ENCODE assay signal across 8 cellular contexts in genomic region chr2:38074047-38074774, GRCh38. TPM values are rescaled to one million over a fixed set of nuclear protein-coding genes. Genes with fewer than 3 reads are reported as not detected.
DNase-seq lines count a peak whose midpoint lies in the region; ATAC-seq, FAIRE-seq and TF ChIP-seq lines count a peak whose summit lies in the region.

No MANE protein-coding gene starts in this region.

- TF ChIP-seq CTCF in H1 (IDR thresholded peaks at IDR 0.05; ENCODE audit: control extremely low read depth in 1 of 3, insufficient read depth in 1 of 3, low read depth in 1 of 3, low read length in 3 of 3) (no peak), vagina (IDR thresholded peaks at IDR 0.05) (no peak)

- H2BK12ac ChIP-seq in H1 (ENCODE audit: low read depth, low read length): peak overlapping the region; percentile 100; the same call in 1 of the 2 replicates

- WGBS in H1 (ENCODE audit: extremely low coverage in 1 of 2, insufficient coverage in 1 of 2, insufficient read length in 1 of 2, insufficient replicate concordance in 2 of 2, low coverage in 1 of 2, low lambda C conversion rate in 2 of 2, missing lambda C conversion rate in 1 of 2), 2 experiments: 5% methylated on average over 53 of the region's 60 CpGs; no CpG with 5 or more reads in 1 of the 2 experiments

- no peak overlapping the region for H3K23ac ChIP-seq in H1 (ENCODE audit: insufficient read length)

- TF ChIP-seq RAD21 in H1 (IDR thresholded peaks at IDR 0.05 in 1 of 2, conservative IDR thresholded peaks at IDR 0.05 in 1 of 2; ENCODE audit: low read depth in 2 of 2, low read length in 2 of 2): no peak

- intact Hi-C loops in Right ventricle myocardium superior (cut with DNase I) (loop anchor here (10.0 kb wide), 1 partner anchor 201 kb away; no protein-coding TSS in a partner anchor), left cardiac atrium (cut with DNase I) (no loop called here), vagina (cut with DNase I) (loop anchor here (10.0 kb wide), 1 partner anchor 89 kb away; no protein-coding TSS in a partner anchor)

- H3K14ac ChIP-seq in H1 (ENCODE audit: insufficient read length): no peak overlapping the region

- no peaks in the 10 kb centered on the region; a peak in 1 of 4 replicates for H3K9me3 ChIP-seq in H1 (ENCODE audit: insufficient read depth in 2 of 2, low read depth in 1 of 2, low read length in 1 of 2)
- H3K9me3 ChIP-seq in muscle layer of duodenum (ENCODE audit: control insufficient read depth in 1 of 2, low read length in 2 of 2): no peaks in the 10 kb centered on the region
- H3K9me3 ChIP-seq in vagina: no peaks in the 10 kb centered on the region

- H3K4me3 ChIP-seq in H1 (ENCODE audit: extremely low read depth in 1 of 4, insufficient read depth in 2 of 4, low read depth in 3 of 4, low read length in 4 of 4) (peak overlapping the region; percentile 26 to 63 (median 33); a peak in 7 of 8 replicates), muscle layer of duodenum (ENCODE audit: low read depth in 1 of 2, low read length in 2 of 2) (peak overlapping the region; percentile 47 to 68), vagina (peak overlapping the region; percentile 51 to 63)

- peak overlapping the region; percentile 91 to 94 for H3K4me2 ChIP-seq in H1 (ENCODE audit: insufficient read depth in 1 of 2, low read depth in 2 of 2, low read length in 2 of 2)

- no peak overlapping the region for H2BK120ac ChIP-seq in H1 (replicated peaks; ENCODE audit: low read depth, low read length)

- TF ChIP-seq EP300 in H1 (IDR thresholded peaks at IDR 0.05; ENCODE audit: borderline replicate concordance in 1 of 2, low read depth in 2 of 2, low read length in 2 of 2): no peak

- peaks cover 26% of the 10 kb centered on the region for H3K23me2 ChIP-seq in H1 (ENCODE audit: low read depth, low read length)

- H3K27ac ChIP-seq in H1 (ENCODE audit: low read depth, low read length) (no peak overlapping the region), muscle layer of duodenum (ENCODE audit: low read length) (no peak overlapping the region), vagina (peak overlapping the region; percentile 84)

- H3K18ac ChIP-seq in H1 (ENCODE audit: extremely low read depth, low read length): peak overlapping the region; percentile 90

- no peaks in the 10 kb centered on the region for H3K79me2 ChIP-seq in H1 (ENCODE audit: control insufficient read depth in 1 of 2, insufficient read depth in 2 of 2, low read length in 2 of 2)

- DNase-seq in Right ventricle myocardium superior (peak; percentile 52), left cardiac atrium (no peak), H1 (ENCODE audit: low read depth in 1 of 2, low spot score in 2 of 2) (peak in 1 of 2 experiments; percentile 71), vagina (ENCODE audit: extremely low spot score in 2 of 2) (no peak), dedifferentiated amniotic fluid mesenchymal stem cell (ENCODE audit: extremely low spot score) (no peak), NCI-H226 (no peak)

- peak overlapping the region; percentile 82; the same call in 1 of the 2 replicates for H2AFZ ChIP-seq in H1 (ENCODE audit: low read length)

- H2BK5ac ChIP-seq in H1 (ENCODE audit: low read depth, low read length): peak overlapping the region; percentile 78; the same call in 1 of the 2 replicates

- peak overlapping the region; percentile 90 for H4K91ac ChIP-seq in H1 (replicated peaks; ENCODE audit: insufficient read length, low read length)

- CTCF ChIA-PET in H1 (lab: Charles Lee; ENCODE audit: partially characterized antibody): interaction anchor here (0.7 to 0.9 kb wide), 2 partner anchors 199 to 395 kb away, joined by 3 to 4 read pairs; no protein-coding TSS in a partner anchor

- H2AK5ac ChIP-seq in H1 (ENCODE audit: low read depth, low read length): no peak overlapping the region

- H4K20me1 ChIP-seq in H1 (replicated peaks in 1 of 2; ENCODE audit: control insufficient read depth in 1 of 2, insufficient read depth in 2 of 2, low read length in 2 of 2): no peaks in the 10 kb centered on the region

- peak overlapping the region; percentile 43; the same call in 1 of the 2 replicates for H2BK20ac ChIP-seq in H1 (ENCODE audit: low read length)

- peaks cover 3 to 28% (median 18%) of the 10 kb centered on the region in 4 experiments for H3K4me1 ChIP-seq in H1 (replicated peaks in 1 of 4; ENCODE audit: control insufficient read depth in 3 of 4, insufficient read depth in 4 of 4, low read length in 3 of 4)
- H3K4me1 ChIP-seq in muscle layer of duodenum (ENCODE audit: control insufficient read depth in 1 of 2, insufficient read depth in 2 of 2, low read length in 2 of 2): peaks cover 0 to 39% of the 10 kb centered on the region in 2 donors
- H3K4me1 ChIP-seq in vagina: peaks cover 44% of the 10 kb centered on the region

- H3K27me3 ChIP-seq in H1 (replicated peaks in 1 of 4; ENCODE audit: control insufficient read depth in 3 of 4, extremely low read depth in 1 of 4, insufficient read depth in 3 of 4, low read length in 3 of 4): peaks cover 31 to 61% (median 51%) of the 10 kb centered on the region in 4 experiments
- H3K27me3 ChIP-seq in muscle layer of duodenum (ENCODE audit: low read depth, low read length): peaks cover 5% of the 10 kb centered on the region
- no peaks in the 10 kb centered on the region for H3K27me3 ChIP-seq in vagina

- peak overlapping the region; percentile 84; the same call in 1 of the 2 replicates for H2BK15ac ChIP-seq in H1 (ENCODE audit: low read length)

- POLR2A ChIA-PET in H1 (lab: Charles Lee; ENCODE audit: partially characterized antibody): interaction anchor here (0.9 to 1.3 kb wide), 5 partner anchors 8 to 34 kb away, joined by 3 to 4 read pairs (median 3); no protein-coding TSS in a partner anchor

- no peaks in the 10 kb centered on the region for H3K79me1 ChIP-seq in H1 (ENCODE audit: low read depth, low read length)

- peak overlapping the region; percentile 88 for H4K8ac ChIP-seq in H1 (ENCODE audit: extremely low read depth, insufficient read depth, low read length)

- ATAC-seq in Right ventricle myocardium superior (ENCODE audit: poor library complexity) (no peak), left cardiac atrium (no peak), HG03469 (IDR thresholded peaks at IDR 0.05; ENCODE audit: unreplicated experiment) (no peak)

- peaks cover 0 to 4% (median 0%) of the 10 kb centered on the region in 4 experiments; a peak in 1 of 8 replicates for H3K36me3 ChIP-seq in H1 (ENCODE audit: control insufficient read depth in 2 of 4, insufficient read depth in 4 of 4, low read length in 3 of 4)
- H3K36me3 ChIP-seq in muscle layer of duodenum (ENCODE audit: control insufficient read depth in 1 of 2, insufficient read depth in 2 of 2, low read length in 2 of 2): peaks cover 7 to 9% of the 10 kb centered on the region in 2 donors
- no peaks in the 10 kb centered on the region for H3K36me3 ChIP-seq in vagina

- no peak overlapping the region for H3K9ac ChIP-seq in H1 (replicated peaks in 1 of 4; ENCODE audit: extremely low read depth in 1 of 4, low read depth in 3 of 4, low read length in 3 of 4)

- H3K4ac ChIP-seq in H1 (replicated peaks; ENCODE audit: insufficient read length, low read depth, low read length): no peak overlapping the region

- no peak overlapping the region for H4K5ac ChIP-seq in H1 (ENCODE audit: insufficient read length, low read depth, low read length)

- no peak for TF ChIP-seq POLR2A in H1 (IDR thresholded peaks at IDR 0.05; ENCODE audit: control extremely low read depth in 1 of 2, low read depth in 2 of 2, low read length in 2 of 2)
- TF ChIP-seq POLR2A in vagina (IDR thresholded peaks at IDR 0.05): no peak

- H3K56ac ChIP-seq in H1 (replicated peaks; ENCODE audit: insufficient read length, low read depth, low read length): no peak overlapping the region

- FAIRE-seq in H1 (lab: Jason Lieb, UNC): no peak

TF ChIP-seq in H1, 55 proteins besides CTCF, POLR2A, EP300 and RAD21:
- 0 out of 2 replicates have a peak, but pooled peaks have one; percentile 24 for TF ChIP-seq KDM1A (IDR thresholded peaks at IDR 0.05; ENCODE audit: borderline replicate concordance, low read length)
- no peak for TF ChIP-seq RNF2 (IDR thresholded peaks at IDR 0.05; ENCODE audit: borderline replicate concordance, low read depth, low read length, missing control alignments, poor library complexity, severe bottlenecking)
- peak; percentile 5; the same call in 1 of the 2 replicates for TF ChIP-seq MAFK (IDR thresholded peaks at IDR 0.05; ENCODE audit: low read depth, low read length)
- TF ChIP-seq SP4 (IDR thresholded peaks at IDR 0.05; ENCODE audit: low read length): no peak
- TF ChIP-seq SUZ12 (IDR thresholded peaks at IDR 0.05; ENCODE audit: low read length): peak; percentile 97; the same call in 1 of the 2 replicates

RNA-seq across cellular contexts. Expression of gene CYP1B1, which starts 1.7 kb away (rescaled TPM):
- total RNA-seq in Right ventricle myocardium superior (17.1 TPM), left cardiac atrium (100 to 1,000 TPM in 1 of 2 donors, 10 to 100 TPM in 1; 46.1 to 115 TPM), vagina (88.9 TPM)
- total RNA-seq in H1 (2021; fragmentation: NEBNext Ultra II Directional; extraction: Animal tissue kit (Norgen Biotek cat#: 25700)): 4.7 and 5.7 TPM in 2 replicates
- polyA plus RNA-seq in H1 (2011; rRNA removed): 1.3 and 2.2 TPM in 2 replicates
- 1.4 TPM for polyA plus RNA-seq in H1 (2011; cell fraction: cytosol; rRNA removed)
- polyA plus RNA-seq in H1 (2011; cell fraction: nucleus; rRNA removed): 3.5 TPM
- polyA plus RNA-seq in H1 (2012, experiment 1 of 2): 0.71 to 1.0 TPM (median 0.84 TPM) in 4 replicates
- 0.03 TPM for polyA plus RNA-seq in H1 (2012, experiment 2 of 2)
- polyA plus RNA-seq in H1 (2013, experiment 1 of 2): 3.4 TPM
- 3.0 TPM for polyA plus RNA-seq in H1 (2013, experiment 2 of 2)
- 3.4 and 6.8 TPM in 2 replicates for polyA minus RNA-seq in H1 (2011; rRNA and poly(A)+ RNA removed)
- 1.3 TPM for polyA minus RNA-seq in H1 (2011; cell fraction: cytosol; rRNA and poly(A)+ RNA removed)
- polyA minus RNA-seq in H1 (2011; cell fraction: nucleus; rRNA and poly(A)+ RNA removed): 4.3 TPM

Comparison
In these comparisons a context has a peak if more than half of its experiments do, and no peak if none do; other contexts are left out.
1. intact Hi-C loops: an anchor here in Right ventricle myocardium superior (10.0 kb wide) and vagina (10.0 kb wide); none called in left cardiac atrium.